Comparison of ENCODE assay signal across 1 cellular context in the genomic region with DNA sequence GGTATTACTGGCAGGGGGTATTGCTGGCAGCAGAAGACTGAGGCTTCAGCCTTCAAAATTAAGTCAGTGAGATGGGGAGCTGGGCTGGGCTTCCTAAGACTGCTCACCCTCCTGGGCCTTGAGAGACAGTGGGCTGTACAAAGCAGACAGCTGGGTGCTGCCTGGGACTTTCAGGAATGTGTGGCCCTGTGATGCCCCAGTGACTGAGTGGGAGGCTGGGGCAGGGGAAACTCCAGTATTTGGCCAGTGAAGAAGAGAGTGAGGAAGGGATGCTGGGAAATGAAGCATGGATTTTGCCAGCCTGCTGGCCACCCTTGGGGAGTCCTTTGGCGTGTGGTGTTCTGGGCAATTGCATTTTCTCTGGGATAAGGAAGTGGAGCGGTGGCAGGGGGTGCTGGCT.
TF ChIP-seq lines count a peak whose summit lies in the region.

No MANE protein-coding gene starts in this region.

TF ChIP-seq in GM23338, 12 proteins besides CTCF, POLR2A, EP300 and RAD21:
- TF ChIP-seq STAT1 (IDR thresholded peaks at IDR 0.05; ENCODE audit: unreplicated experiment) (no peak), POLR2AphosphoS5 (IDR thresholded peaks at IDR 0.05; ENCODE audit: low read depth) (no peak), ZNF114 (CRISPR knock-in tag; IDR thresholded peaks at IDR 0.05) (no peak), CREB1 (CRISPR knock-in tag; IDR thresholded peaks at IDR 0.05; ENCODE audit: low read depth) (no peak), ZNF331 (CRISPR knock-in tag; IDR thresholded peaks at IDR 0.05; ENCODE audit: low read depth) (no peak), EZH2phosphoT487 (IDR thresholded peaks at IDR 0.05; ENCODE audit: unreplicated experiment) (no peak), JUNB (IDR thresholded peaks at IDR 0.05; ENCODE audit: unreplicated experiment) (no peak)
- TF ChIP-seq, protein P1, sequence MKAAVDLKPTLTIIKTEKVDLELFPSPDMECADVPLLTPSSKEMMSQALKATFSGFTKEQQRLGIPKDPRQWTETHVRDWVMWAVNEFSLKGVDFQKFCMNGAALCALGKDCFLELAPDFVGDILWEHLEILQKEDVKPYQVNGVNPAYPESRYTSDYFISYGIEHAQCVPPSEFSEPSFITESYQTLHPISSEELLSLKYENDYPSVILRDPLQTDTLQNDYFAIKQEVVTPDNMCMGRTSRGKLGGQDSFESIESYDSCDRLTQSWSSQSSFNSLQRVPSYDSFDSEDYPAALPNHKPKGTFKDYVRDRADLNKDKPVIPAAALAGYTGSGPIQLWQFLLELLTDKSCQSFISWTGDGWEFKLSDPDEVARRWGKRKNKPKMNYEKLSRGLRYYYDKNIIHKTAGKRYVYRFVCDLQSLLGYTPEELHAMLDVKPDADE (IDR thresholded peaks at IDR 0.05): no peak
- TF ChIP-seq, protein P2, sequence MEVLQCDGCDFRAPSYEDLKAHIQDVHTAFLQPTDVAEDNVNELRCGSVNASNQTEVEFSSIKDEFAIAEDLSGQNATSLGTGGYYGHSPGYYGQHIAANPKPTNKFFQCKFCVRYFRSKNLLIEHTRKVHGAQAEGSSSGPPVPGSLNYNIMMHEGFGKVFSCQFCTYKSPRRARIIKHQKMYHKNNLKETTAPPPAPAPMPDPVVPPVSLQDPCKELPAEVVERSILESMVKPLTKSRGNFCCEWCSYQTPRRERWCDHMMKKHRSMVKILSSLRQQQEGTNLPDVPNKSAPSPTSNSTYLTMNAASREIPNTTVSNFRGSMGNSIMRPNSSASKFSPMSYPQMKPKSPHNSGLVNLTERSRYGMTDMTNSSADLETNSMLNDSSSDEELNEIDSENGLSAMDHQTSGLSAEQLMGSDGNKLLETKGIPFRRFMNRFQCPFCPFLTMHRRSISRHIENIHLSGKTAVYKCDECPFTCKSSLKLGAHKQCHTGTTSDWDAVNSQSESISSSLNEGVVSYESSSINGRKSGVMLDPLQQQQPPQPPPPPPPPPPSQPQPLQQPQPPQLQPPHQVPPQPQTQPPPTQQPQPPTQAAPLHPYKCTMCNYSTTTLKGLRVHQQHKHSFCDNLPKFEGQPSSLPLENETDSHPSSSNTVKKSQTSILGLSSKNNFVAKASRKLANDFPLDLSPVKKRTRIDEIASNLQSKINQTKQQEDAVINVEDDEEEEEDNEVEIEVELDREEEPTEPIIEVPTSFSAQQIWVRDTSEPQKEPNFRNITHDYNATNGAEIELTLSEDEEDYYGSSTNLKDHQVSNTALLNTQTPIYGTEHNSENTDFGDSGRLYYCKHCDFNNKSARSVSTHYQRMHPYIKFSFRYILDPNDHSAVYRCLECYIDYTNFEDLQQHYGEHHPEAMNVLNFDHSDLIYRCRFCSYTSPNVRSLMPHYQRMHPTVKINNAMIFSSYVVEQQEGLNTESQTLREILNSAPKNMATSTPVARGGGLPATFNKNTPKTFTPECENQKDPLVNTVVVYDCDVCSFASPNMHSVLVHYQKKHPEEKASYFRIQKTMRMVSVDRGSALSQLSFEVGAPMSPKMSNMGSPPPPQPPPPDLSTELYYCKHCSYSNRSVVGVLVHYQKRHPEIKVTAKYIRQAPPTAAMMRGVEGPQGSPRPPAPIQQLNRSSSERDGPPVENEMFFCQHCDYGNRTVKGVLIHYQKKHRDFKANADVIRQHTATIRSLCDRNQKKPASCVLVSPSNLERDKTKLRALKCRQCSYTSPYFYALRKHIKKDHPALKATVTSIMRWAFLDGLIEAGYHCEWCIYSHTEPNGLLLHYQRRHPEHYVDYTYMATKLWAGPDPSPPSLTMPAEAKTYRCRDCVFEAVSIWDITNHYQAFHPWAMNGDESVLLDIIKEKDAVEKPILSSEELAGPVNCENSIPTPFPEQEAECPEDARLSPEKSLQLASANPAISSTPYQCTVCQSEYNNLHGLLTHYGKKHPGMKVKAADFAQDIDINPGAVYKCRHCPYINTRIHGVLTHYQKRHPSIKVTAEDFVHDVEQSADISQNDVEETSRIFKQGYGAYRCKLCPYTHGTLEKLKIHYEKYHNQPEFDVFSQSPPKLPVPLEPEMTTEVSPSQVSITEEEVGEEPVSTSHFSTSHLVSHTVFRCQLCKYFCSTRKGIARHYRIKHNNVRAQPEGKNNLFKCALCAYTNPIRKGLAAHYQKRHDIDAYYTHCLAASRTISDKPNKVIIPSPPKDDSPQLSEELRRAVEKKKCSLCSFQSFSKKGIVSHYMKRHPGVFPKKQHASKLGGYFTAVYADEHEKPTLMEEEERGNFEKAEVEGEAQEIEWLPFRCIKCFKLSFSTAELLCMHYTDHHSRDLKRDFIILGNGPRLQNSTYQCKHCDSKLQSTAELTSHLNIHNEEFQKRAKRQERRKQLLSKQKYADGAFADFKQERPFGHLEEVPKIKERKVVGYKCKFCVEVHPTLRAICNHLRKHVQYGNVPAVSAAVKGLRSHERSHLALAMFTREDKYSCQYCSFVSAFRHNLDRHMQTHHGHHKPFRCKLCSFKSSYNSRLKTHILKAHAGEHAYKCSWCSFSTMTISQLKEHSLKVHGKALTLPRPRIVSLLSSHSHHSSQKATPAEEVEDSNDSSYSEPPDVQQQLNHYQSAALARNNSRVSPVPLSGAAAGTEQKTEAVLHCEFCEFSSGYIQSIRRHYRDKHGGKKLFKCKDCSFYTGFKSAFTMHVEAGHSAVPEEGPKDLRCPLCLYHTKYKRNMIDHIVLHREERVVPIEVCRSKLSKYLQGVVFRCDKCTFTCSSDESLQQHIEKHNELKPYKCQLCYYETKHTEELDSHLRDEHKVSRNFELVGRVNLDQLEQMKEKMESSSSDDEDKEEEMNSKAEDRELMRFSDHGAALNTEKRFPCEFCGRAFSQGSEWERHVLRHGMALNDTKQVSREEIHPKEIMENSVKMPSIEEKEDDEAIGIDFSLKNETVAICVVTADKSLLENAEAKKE (CRISPR knock-in tag; IDR thresholded peaks at IDR 0.05): no peak
- TF ChIP-seq, protein P3, sequence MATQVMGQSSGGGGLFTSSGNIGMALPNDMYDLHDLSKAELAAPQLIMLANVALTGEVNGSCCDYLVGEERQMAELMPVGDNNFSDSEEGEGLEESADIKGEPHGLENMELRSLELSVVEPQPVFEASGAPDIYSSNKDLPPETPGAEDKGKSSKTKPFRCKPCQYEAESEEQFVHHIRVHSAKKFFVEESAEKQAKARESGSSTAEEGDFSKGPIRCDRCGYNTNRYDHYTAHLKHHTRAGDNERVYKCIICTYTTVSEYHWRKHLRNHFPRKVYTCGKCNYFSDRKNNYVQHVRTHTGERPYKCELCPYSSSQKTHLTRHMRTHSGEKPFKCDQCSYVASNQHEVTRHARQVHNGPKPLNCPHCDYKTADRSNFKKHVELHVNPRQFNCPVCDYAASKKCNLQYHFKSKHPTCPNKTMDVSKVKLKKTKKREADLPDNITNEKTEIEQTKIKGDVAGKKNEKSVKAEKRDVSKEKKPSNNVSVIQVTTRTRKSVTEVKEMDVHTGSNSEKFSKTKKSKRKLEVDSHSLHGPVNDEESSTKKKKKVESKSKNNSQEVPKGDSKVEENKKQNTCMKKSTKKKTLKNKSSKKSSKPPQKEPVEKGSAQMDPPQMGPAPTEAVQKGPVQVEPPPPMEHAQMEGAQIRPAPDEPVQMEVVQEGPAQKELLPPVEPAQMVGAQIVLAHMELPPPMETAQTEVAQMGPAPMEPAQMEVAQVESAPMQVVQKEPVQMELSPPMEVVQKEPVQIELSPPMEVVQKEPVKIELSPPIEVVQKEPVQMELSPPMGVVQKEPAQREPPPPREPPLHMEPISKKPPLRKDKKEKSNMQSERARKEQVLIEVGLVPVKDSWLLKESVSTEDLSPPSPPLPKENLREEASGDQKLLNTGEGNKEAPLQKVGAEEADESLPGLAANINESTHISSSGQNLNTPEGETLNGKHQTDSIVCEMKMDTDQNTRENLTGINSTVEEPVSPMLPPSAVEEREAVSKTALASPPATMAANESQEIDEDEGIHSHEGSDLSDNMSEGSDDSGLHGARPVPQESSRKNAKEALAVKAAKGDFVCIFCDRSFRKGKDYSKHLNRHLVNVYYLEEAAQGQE (IDR thresholded peaks at IDR 0.05; ENCODE audit: unreplicated experiment): no peak
TF ChIP-seq in GM23338: peak in this region for 0.
